8 cellular contexts compared by ENCODE assay signal in genomic region chr21:42233067-42233981, GRCh38. TPM values are rescaled to one million over a fixed set of nuclear protein-coding genes. Genes with fewer than 3 reads are reported as not detected.
DNase-seq lines count a peak whose midpoint lies in the region; ATAC-seq and TF ChIP-seq lines count a peak whose summit lies in the region.

No MANE protein-coding gene starts in this region.

- DNase-seq in AG04450 (ENCODE audit: low read depth, low spot score) (no peak), T follicular helper cell (ENCODE audit: low read depth) (peak; percentile 78), iPS-NIHi11 (ENCODE audit: low spot score) (peak; percentile 45)
- DNase-seq in activated naive CD8-positive, alpha-beta T cell treated with anti-CD3 and anti-CD28 coated beads, Interleukin-2, amount 50 U/mL, for 16 hours (ENCODE audit: low read depth, low spot score): peak; percentile 45
- DNase-seq in stimulated activated CD4-positive, alpha-beta T cell treated with anti-CD3 and anti-CD28 coated beads, Interleukin-12 subunit alpha, Interleukin-12 subunit beta, amount 100 ng/mL, for 4 hours: peak; percentile 60

- CTCF ChIA-PET in AG04450 (lab: Charles Lee): no interaction called here

- POLR2A ChIA-PET in AG04450 (lab: Yijun Ruan, JAX): no interaction called here

- H3K27ac ChIP-seq in AG04450 (ENCODE audit: low read depth, low read length): no peak overlapping the region

- peak; percentile 51 for ATAC-seq in GM19035 (IDR thresholded peaks at IDR 0.05; ENCODE audit: unreplicated experiment)
- peak; percentile 53 for ATAC-seq in HG03432 (IDR thresholded peaks at IDR 0.05; ENCODE audit: unreplicated experiment)
- no peak for ATAC-seq in HG02588 (IDR thresholded peaks at IDR 0.05; ENCODE audit: unreplicated experiment)

- peaks cover 37% of the 10 kb centered on the region for H3K27me3 ChIP-seq in AG04450 (ENCODE audit: control insufficient read depth, insufficient read depth, low read length)

- peak; percentile 32 for TF ChIP-seq CTCF in AG04450 (IDR thresholded peaks at IDR 0.05; ENCODE audit: low read depth, low read length)

- H3K4me3 ChIP-seq in AG04450 (ENCODE audit: low read depth, low read length): no peak overlapping the region

- no peaks in the 10 kb centered on the region; the same call in 1 of the 2 replicates for H3K9me3 ChIP-seq in AG04450 (ENCODE audit: control insufficient read depth, insufficient read depth, low read length)

RNA-seq across cellular contexts. Expression of gene ABCG1, which starts 14.4 kb away (rescaled TPM):
- 0.67 and 0.71 TPM in 2 replicates for polyA plus RNA-seq in AG04450 (2011; rRNA removed)
- 0.55 and 0.96 TPM in 2 replicates for polyA minus RNA-seq in AG04450 (2011; rRNA and poly(A)+ RNA removed)
